13 cellular contexts compared by ENCODE assay signal in genomic region chr14:73557201-73557600, GRCh38. TPM values are rescaled to one million over a fixed set of nuclear protein-coding genes. Genes with fewer than 3 reads are reported as not detected.
"Had no signal": no experiment of that assay in that cellular context is flagged by ENCODE, and none has a peak within 500 bp of the region (broad histone marks: within the 10 kb centered on the region; RNA-seq: fewer than 3 reads in every experiment).

No MANE protein-coding gene starts in this region.

RNA-seq across cellular contexts. Expression of gene HEATR4, which starts 1.5 kb away (rescaled TPM):
- total RNA-seq: activated B cell treated with CpG ODN at 0.5 μM for 24 hours; activated CD4-positive, alpha-beta memory T cell treated with anti-CD3 and anti-CD28 coated beads, Interleukin-2, amount 10 ng/mL, durations not matched to agents 7 days and 5 days; activated CD4-positive, alpha-beta T cell treated with anti-CD3 and anti-CD28 coated beads, Interleukin-2, amount 10 ng/mL, durations not matched to agents 24 days and 14 days; activated CD4-positive, alpha-beta T cell treated with anti-CD3 and anti-CD28 coated beads, Interleukin-2, amount 10 ng/mL, durations not matched to agents 7 days and 5 days; activated CD8-positive, alpha-beta memory T cell treated with anti-CD3 and anti-CD28 coated beads for 36 hours; activated CD8-positive, alpha-beta memory T cell treated with anti-CD3 and anti-CD28 coated beads, Interleukin-2, amount 10 ng/mL, durations not matched to agents 7 days and 5 days; activated CD8-positive, alpha-beta T cell treated with anti-CD3 and anti-CD28 coated beads for 36 hours; activated CD8-positive, alpha-beta T cell treated with anti-CD3 and anti-CD28 coated beads, Interleukin-2, amount 10 ng/mL, durations not matched to agents 7 days and 5 days; T-helper 1 cell treated with Interleukin-12 subunit alpha and Interleukin-12 subunit beta and Interleukin-4 antibody, amounts not matched to agents 30 ng/mL and 1 ng/mL, for 36 hours had no signal

RNA-seq across cellular contexts. Expression of gene ACOT6, which starts 55.1 kb away (rescaled TPM):
- total RNA-seq: activated B cell treated with CpG ODN at 0.5 μM for 24 hours; activated CD4-positive, alpha-beta memory T cell treated with anti-CD3 and anti-CD28 coated beads for 36 hours; activated CD4-positive, alpha-beta memory T cell treated with anti-CD3 and anti-CD28 coated beads, Interleukin-2, amount 10 ng/mL, durations not matched to agents 7 days and 5 days; activated CD4-positive, alpha-beta T cell treated with anti-CD3 and anti-CD28 coated beads, Interleukin-2, amount 10 ng/mL, durations not matched to agents 24 days and 14 days; activated CD4-positive, alpha-beta T cell treated with anti-CD3 and anti-CD28 coated beads, Interleukin-2, amount 10 ng/mL, durations not matched to agents 7 days and 5 days; activated CD8-positive, alpha-beta memory T cell treated with anti-CD3 and anti-CD28 coated beads for 36 hours; activated CD8-positive, alpha-beta memory T cell treated with anti-CD3 and anti-CD28 coated beads, Interleukin-2, amount 10 ng/mL, durations not matched to agents 7 days and 5 days; activated CD8-positive, alpha-beta T cell treated with anti-CD3 and anti-CD28 coated beads for 36 hours; activated CD8-positive, alpha-beta T cell treated with anti-CD3 and anti-CD28 coated beads, Interleukin-2, amount 10 ng/mL, durations not matched to agents 7 days and 5 days; T-cell; T-helper 1 cell treated with Interleukin-12 subunit alpha and Interleukin-12 subunit beta and Interleukin-4 antibody, amounts not matched to agents 30 ng/mL and 1 ng/mL, for 36 hours; T-helper 17 cell; T-helper 2 cell treated with Interferon-gamma antibody and Interleukin-4, amounts not matched to agents 100 ng/mL and 5 ng/mL, for 36 hours had no signal
